Comparison of ENCODE assay signal across 16 cellular contexts in the genomic region with DNA sequence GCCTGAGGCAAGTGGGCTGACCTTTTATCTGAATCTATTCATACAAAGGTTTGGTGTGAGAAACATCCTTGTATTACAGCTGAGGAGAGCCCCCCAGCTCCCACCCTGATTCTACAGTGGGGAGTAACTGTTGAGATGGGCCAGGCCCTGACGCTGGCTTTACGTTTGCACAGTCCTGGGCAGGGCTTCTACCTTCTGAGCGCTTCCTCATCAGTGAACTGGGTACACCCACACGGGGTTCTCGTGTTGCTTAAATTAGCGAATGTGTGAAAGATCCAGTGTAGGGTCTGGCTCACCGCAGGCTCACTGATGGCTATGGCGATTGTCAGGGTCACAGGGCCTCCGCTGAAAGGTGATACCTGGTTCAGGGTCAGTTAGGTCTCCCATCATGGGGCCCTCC. TPM values are rescaled to one million over a fixed set of nuclear protein-coding genes. Genes with fewer than 3 reads are reported as not detected.
A peak's percentile ranks its signal among the peaks of the same experiment; 100 is the strongest.
DNase-seq lines count a peak whose midpoint lies in the region; ATAC-seq lines count a peak whose summit lies in the region.
"Had no signal": no experiment of that assay in that cellular context is flagged by ENCODE, and none has a peak within 500 bp of the region (broad histone marks: within the 10 kb centered on the region; RNA-seq: fewer than 3 reads in every experiment).

No MANE protein-coding gene starts in this region.

- no peaks in the 10 kb centered on the region for H3K27me3 Mint-ChIP-seq in effector memory CD8-positive, alpha-beta T cell
- no peaks in the 10 kb centered on the region for H3K27me3 Mint-ChIP-seq in stimulated activated naive CD8-positive, alpha-beta T cell treated with anti-CD3 and anti-CD28 coated beads, Interleukin-15, amount 100 ng/mL, for 72 hours
- H3K27me3 Mint-ChIP-seq: brain had no signal

- peaks cover 6 to 12% of the 10 kb centered on the region in 2 donors for H3K4me1 Mint-ChIP-seq in effector memory CD8-positive, alpha-beta T cell (ENCODE audit: low read depth in 2 of 2)
- peaks cover 14% of the 10 kb centered on the region for H3K4me1 Mint-ChIP-seq in stimulated activated naive CD8-positive, alpha-beta T cell treated with anti-CD3 and anti-CD28 coated beads, Interleukin-15, amount 100 ng/mL, for 72 hours
- H3K4me1 Mint-ChIP-seq: brain had no signal

- no peak for DNase-seq in activated naive CD4-positive, alpha-beta T cell treated with anti-CD3 and anti-CD28 coated beads, Interleukin-2, amount 50 U/mL, for 72 hours (ENCODE audit: low spot score in 2 of 2)
- no peak for DNase-seq in activated naive CD4-positive, alpha-beta T cell (lab: John Stamatoyannopoulos, UW)
- no peak for DNase-seq in effector memory CD8-positive, alpha-beta T cell
- DNase-seq in stimulated activated naive CD8-positive, alpha-beta T cell treated with anti-CD3 and anti-CD28 coated beads, Interleukin-15, amount 100 ng/mL, for 72 hours = no peak
- no peak for DNase-seq in kidney tubule cell (ENCODE audit: low spot score)
- DNase-seq: activated CD4-positive, CD25-positive, alpha-beta regulatory T cell treated with anti-CD3 and anti-CD28 coated beads, Interleukin-2, amount 50 U/mL, for 72 hours; Calu3; GDM1; kidney glomerular epithelial cell; NCI-H446; SHP77; stomach had no signal

- peaks cover 9 to 15% of the 10 kb centered on the region in 2 donors for H3K36me3 Mint-ChIP-seq in activated naive CD4-positive, alpha-beta T cell treated with anti-CD3 and anti-CD28 coated beads, Interleukin-2, amount 50 U/mL, for 72 hours
- H3K36me3 Mint-ChIP-seq in effector memory CD8-positive, alpha-beta T cell (ENCODE audit: insufficient read depth) = peaks cover 66% of the 10 kb centered on the region

- H3K27ac Mint-ChIP-seq in activated naive CD4-positive, alpha-beta T cell treated with anti-CD3 and anti-CD28 coated beads, Interleukin-2, amount 50 U/mL, for 72 hours = peak overlapping the region; percentile 87 to 95
- peak overlapping the region; percentile 81 to 88 for H3K27ac Mint-ChIP-seq in effector memory CD8-positive, alpha-beta T cell
- peak overlapping the region; percentile 49 to 55 for H3K27ac Mint-ChIP-seq in stimulated activated naive CD8-positive, alpha-beta T cell treated with anti-CD3 and anti-CD28 coated beads, Interleukin-15, amount 100 ng/mL, for 72 hours

- no peak overlapping the region for H3K4me3 Mint-ChIP-seq in effector memory CD8-positive, alpha-beta T cell
- peak overlapping the region in 1 of 2 donors; percentile 13 for H3K4me3 Mint-ChIP-seq in stimulated activated naive CD8-positive, alpha-beta T cell treated with anti-CD3 and anti-CD28 coated beads, Interleukin-15, amount 100 ng/mL, for 72 hours
- H3K4me3 Mint-ChIP-seq: brain had no signal

- no peaks in the 10 kb centered on the region for H3K9me3 Mint-ChIP-seq in activated naive CD4-positive, alpha-beta T cell treated with anti-CD3 and anti-CD28 coated beads, Interleukin-2, amount 50 U/mL, for 72 hours
- no peaks in the 10 kb centered on the region for H3K9me3 Mint-ChIP-seq in effector memory CD8-positive, alpha-beta T cell
- H3K9me3 Mint-ChIP-seq in stimulated activated naive CD8-positive, alpha-beta T cell treated with anti-CD3 and anti-CD28 coated beads, Interleukin-15, amount 100 ng/mL, for 72 hours = no peaks in the 10 kb centered on the region
- H3K9me3 Mint-ChIP-seq: brain had no signal

- ATAC-seq in activated naive CD4-positive, alpha-beta T cell treated with anti-CD3 and anti-CD28 coated beads, Interleukin-2, amount 50 U/mL, for 72 hours = peak; percentile 21 to 31
- ATAC-seq in HG03097 (IDR thresholded peaks at IDR 0.05; ENCODE audit: low FRiP score, unreplicated experiment) (peak; percentile 6), HG03280 (IDR thresholded peaks at IDR 0.05; ENCODE audit: unreplicated experiment) (no peak), HG02840 (IDR thresholded peaks at IDR 0.05; ENCODE audit: low FRiP score, unreplicated experiment) (no peak)
- no peak for ATAC-seq in effector memory CD8-positive, alpha-beta T cell (replicated peaks)
- peak; percentile 37 for ATAC-seq in stimulated activated naive CD8-positive, alpha-beta T cell treated with anti-CD3 and anti-CD28 coated beads, Interleukin-15, amount 100 ng/mL, for 72 hours

RNA-seq across cellular contexts. Expression of gene GHRL, which starts 7.3 kb away (rescaled TPM):
- total RNA-seq in activated naive CD4-positive, alpha-beta T cell treated with anti-CD3 and anti-CD28 coated beads, Interleukin-2, amount 50 U/mL, for 72 hours = not detected

RNA-seq across cellular contexts. Expression of gene SEC13, which starts 20.8 kb away (rescaled TPM):
- total RNA-seq in activated naive CD4-positive, alpha-beta T cell treated with anti-CD3 and anti-CD28 coated beads, Interleukin-2, amount 50 U/mL, for 72 hours = 100 to 1,000 TPM in 1 of 2 donors, 10 to 100 TPM in 1; 91.9 to 113 TPM

RNA-seq across cellular contexts. Expression of gene TATDN2, which starts 51.8 kb away (rescaled TPM):
- total RNA-seq in activated naive CD4-positive, alpha-beta T cell treated with anti-CD3 and anti-CD28 coated beads, Interleukin-2, amount 50 U/mL, for 72 hours = 10 to 100 TPM; 40.8 to 56.3 TPM

Comparison
In these comparisons a context has a peak if more than half of its experiments do, and no peak if none do; other contexts are left out.
1. ATAC-seq: peak in activated naive CD4-positive, alpha-beta T cell treated with anti-CD3 and anti-CD28 coated beads, Interleukin-2, amount 50 U/mL, for 72 hours (2 of 2), HG03097 (single experiment) and stimulated activated naive CD8-positive, alpha-beta T cell treated with anti-CD3 and anti-CD28 coated beads, Interleukin-15, amount 100 ng/mL, for 72 hours (single experiment); none in effector memory CD8-positive, alpha-beta T cell (single experiment), HG03280 (single experiment) and HG02840 (single experiment).
2. Peak in every context shown above with its lines, with median percentiles within 50 percentile points of each other: H3K27ac Mint-ChIP-seq.